ENCODE assay signal across 1 cellular context in genomic region chr21:35219291-35219690, GRCh38.
TF ChIP-seq lines count a peak whose summit lies in the region.

No MANE protein-coding gene starts in this region.

TF ChIP-seq in K562, 482 proteins besides CTCF, POLR2A, EP300 and RAD21 (continued from another document):
- TF ChIP-seq GMEB1 (CRISPR knock-in tag; IDR thresholded peaks at IDR 0.05), result no peak
- TF ChIP-seq ETV6 (IDR thresholded peaks at IDR 0.05; ENCODE audit: borderline replicate concordance in 1 of 2, low read depth in 2 of 2, low read length in 1 of 2), result no peak
- TF ChIP-seq ETV6 (CRISPR knock-in tag; IDR thresholded peaks at IDR 0.05; ENCODE audit: borderline replicate concordance), result no peak
- TF ChIP-seq CBX2 (IDR thresholded peaks at IDR 0.05; ENCODE audit: insufficient read depth, low read length, poor library complexity, severe bottlenecking), result no peak
- TF ChIP-seq ZNF316 (IDR thresholded peaks at IDR 0.05), result peak; percentile 81
- no peak for TF ChIP-seq ZNF347 (CRISPR knock-in tag; IDR thresholded peaks at IDR 0.05; ENCODE audit: low read depth)
- TF ChIP-seq CCAR2 (IDR thresholded peaks at IDR 0.05; ENCODE audit: low read depth, low read length), result no peak
- TF ChIP-seq ZNF263 (CRISPR knock-in tag; IDR thresholded peaks at IDR 0.05; ENCODE audit: borderline replicate concordance), result no peak
- TF ChIP-seq SOX6 (IDR thresholded peaks at IDR 0.05), result no peak
- no peak for TF ChIP-seq RBM34 (IDR thresholded peaks at IDR 0.05; ENCODE audit: borderline replicate concordance, insufficient read depth, low read length)
- TF ChIP-seq SMARCA4 (IDR thresholded peaks at IDR 0.05), result no peak
- TF ChIP-seq CREB3L1 (IDR thresholded peaks at IDR 0.05; ENCODE audit: borderline replicate concordance, low read depth), result no peak
- TF ChIP-seq MAFK (IDR thresholded peaks at IDR 0.05; ENCODE audit: low read length), result peak; percentile 7; the same call in 1 of the 2 replicates
- no peak for TF ChIP-seq SP2 (IDR thresholded peaks at IDR 0.05; ENCODE audit: extremely low read depth, low read depth, low read length, poor library complexity, severe bottlenecking)
- TF ChIP-seq C11orf30 (IDR thresholded peaks at IDR 0.05; ENCODE audit: low read depth), result peak; percentile 55
